Comparison of ENCODE assay signal across 2 cellular contexts in genomic region chr10:69902835-69903535, GRCh38.
TF ChIP-seq lines count a peak whose summit lies in the region.

No MANE protein-coding gene starts in this region.

TF ChIP-seq in WTC11, 78 proteins besides CTCF, POLR2A, EP300 and RAD21:
- TF ChIP-seq, protein P1, sequence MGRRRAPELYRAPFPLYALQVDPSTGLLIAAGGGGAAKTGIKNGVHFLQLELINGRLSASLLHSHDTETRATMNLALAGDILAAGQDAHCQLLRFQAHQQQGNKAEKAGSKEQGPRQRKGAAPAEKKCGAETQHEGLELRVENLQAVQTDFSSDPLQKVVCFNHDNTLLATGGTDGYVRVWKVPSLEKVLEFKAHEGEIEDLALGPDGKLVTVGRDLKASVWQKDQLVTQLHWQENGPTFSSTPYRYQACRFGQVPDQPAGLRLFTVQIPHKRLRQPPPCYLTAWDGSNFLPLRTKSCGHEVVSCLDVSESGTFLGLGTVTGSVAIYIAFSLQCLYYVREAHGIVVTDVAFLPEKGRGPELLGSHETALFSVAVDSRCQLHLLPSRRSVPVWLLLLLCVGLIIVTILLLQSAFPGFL (CRISPR knock-in tag; IDR thresholded peaks at IDR 0.05; ENCODE audit: borderline replicate concordance), result no peak
TF ChIP-seq in WTC11: peak in this region for 0.

TF ChIP-seq in GM12891, 5 proteins besides CTCF, POLR2A, EP300 and RAD21:
- TF ChIP-seq POU2F2 (IDR thresholded peaks at IDR 0.05; ENCODE audit: low read depth, low read length) (no peak), PAX5 (IDR thresholded peaks at IDR 0.05; ENCODE audit: insufficient read depth, low read length, severe bottlenecking) (no peak), POLR2AphosphoS5 (IDR thresholded peaks at IDR 0.05; ENCODE audit: low read depth, low read length) (no peak), TAF1 (IDR thresholded peaks at IDR 0.05; ENCODE audit: low read depth, low read length) (no peak), SPI1 (IDR thresholded peaks at IDR 0.05; ENCODE audit: low read depth, low read length) (no peak)
